In genomic region chr1:64513557-64513956, GRCh38 we compare ENCODE assay signal across 15 cellular contexts. TPM values are rescaled to one million over a fixed set of nuclear protein-coding genes. Genes with fewer than 3 reads are reported as not detected.
DNase-seq lines count a peak whose midpoint lies in the region; ATAC-seq and TF ChIP-seq lines count a peak whose summit lies in the region.
"Had no signal": no experiment of that assay in that cellular context is flagged by ENCODE, and none has a peak within 500 bp of the region (broad histone marks: within the 10 kb centered on the region; RNA-seq: fewer than 3 reads in every experiment).

No MANE protein-coding gene starts in this region.

- peak overlapping the region; percentile 98 for H3K27ac Mint-ChIP-seq in nephron progenitor cell
- H3K27ac Mint-ChIP-seq: natural killer cell had no signal

- H3K9me3 ChIP-seq in tibial artery (no peaks in the 10 kb centered on the region), upper lobe of left lung (no peaks in the 10 kb centered on the region)
- H3K9me3 ChIP-seq: colonic mucosa had no signal

- H3K36me3 Mint-ChIP-seq in nephron progenitor cell (ENCODE audit: low read depth): no peaks in the 10 kb centered on the region
- H3K36me3 Mint-ChIP-seq: natural killer cell had no signal

- H3K27me3 Mint-ChIP-seq in nephron progenitor cell (ENCODE audit: low read depth, poor library complexity): no peaks in the 10 kb centered on the region

- H3K36me3 ChIP-seq in tibial artery: no peaks in the 10 kb centered on the region
- H3K36me3 ChIP-seq in upper lobe of left lung: no peaks in the 10 kb centered on the region
- H3K36me3 ChIP-seq: colonic mucosa had no signal

- H3K4me1 ChIP-seq in tibial artery: peaks cover 0 to 53% (median 33%) of the 10 kb centered on the region in 4 donors
- H3K4me1 ChIP-seq in upper lobe of left lung: peaks cover 40 to 64% (median 59%) of the 10 kb centered on the region in 4 donors
- H3K4me1 ChIP-seq in foreskin keratinocyte: peaks cover 9% of the 10 kb centered on the region
- H3K4me1 ChIP-seq: colonic mucosa had no signal

- peak overlapping the region; percentile 8 for H3K4me3 Mint-ChIP-seq in nephron progenitor cell
- H3K4me3 Mint-ChIP-seq: natural killer cell had no signal

- H3K4me3 ChIP-seq in dorsolateral prefrontal cortex: no peak overlapping the region
- no peak overlapping the region for H3K4me3 ChIP-seq in tibial artery
- no peak overlapping the region for H3K4me3 ChIP-seq in upper lobe of left lung
- H3K4me3 ChIP-seq: colonic mucosa had no signal

- intact Hi-C loops in dorsolateral prefrontal cortex (cut with DNase I) (no loop called here), tibial artery (cut with DNase I; ENCODE audit: low total_unique reads) (no loop called here)

- H3K27ac ChIP-seq in dorsolateral prefrontal cortex (peak overlapping the region in 48 of 59 donors; percentile 2 to 78 (median 41)), tibial artery (peak overlapping the region; percentile 59 to 60), upper lobe of left lung (peak overlapping the region in 2 of 4 donors; percentile 47 to 70), foreskin keratinocyte (no peak overlapping the region)
- H3K27ac ChIP-seq: colonic mucosa, KMS-11 had no signal

- no peak for TF ChIP-seq POLR2A in upper lobe of left lung (IDR thresholded peaks at IDR 0.05)

- TF ChIP-seq EP300 in upper lobe of left lung (IDR thresholded peaks at IDR 0.05): no peak

- no peaks in the 10 kb centered on the region for H3K27me3 ChIP-seq in dorsolateral prefrontal cortex
- H3K27me3 ChIP-seq in tibial artery: no peaks in the 10 kb centered on the region
- H3K27me3 ChIP-seq in upper lobe of left lung: no peaks in the 10 kb centered on the region
- no peaks in the 10 kb centered on the region for H3K27me3 ChIP-seq in foreskin keratinocyte
- H3K27me3 ChIP-seq: colonic mucosa had no signal

- H3K4me1 Mint-ChIP-seq in nephron progenitor cell: peaks cover 88% of the 10 kb centered on the region
- H3K4me1 Mint-ChIP-seq: natural killer cell had no signal

- ATAC-seq in upper lobe of left lung (ENCODE audit: low FRiP score in 2 of 2) (no peak), foreskin keratinocyte (no peak)
- ATAC-seq: esophagus mucosa, natural killer cell had no signal

- DNase-seq in NCI-H69 (lab: John Stamatoyannopoulos, UW) (peak; percentile 58), dorsolateral prefrontal cortex (no peak), nephron progenitor cell (no peak), tibial artery (no peak), NCI-H524 treated with DMSO at 0.1 percent for 48 hours (lab: John Stamatoyannopoulos, UW) (no peak), upper lobe of left lung (no peak), foreskin keratinocyte (no peak)
- DNase-seq: amygdala; colonic mucosa; natural killer cell; NCI-H1436; stimulated activated CD4-positive, alpha-beta T cell treated with anti-CD3 and anti-CD28 coated beads, Interleukin-4, amount 100 ng/mL, for 24 hours had no signal

- no peaks in the 10 kb centered on the region for H3K9me3 Mint-ChIP-seq in nephron progenitor cell
- H3K9me3 Mint-ChIP-seq: natural killer cell had no signal

- TF ChIP-seq CTCF in dorsolateral prefrontal cortex (IDR thresholded peaks at IDR 0.05 in 54 of 56, conservative IDR thresholded peaks at IDR 0.05 in 2 of 56; ENCODE audit: low read depth in 1 of 56, partially characterized antibody in 56 of 56) (no peak), nephron progenitor cell (IDR thresholded peaks at IDR 0.05) (no peak), tibial artery (IDR thresholded peaks at IDR 0.05) (no peak), upper lobe of left lung (IDR thresholded peaks at IDR 0.05) (no peak), foreskin keratinocyte (conservative IDR thresholded peaks at IDR 0.05) (no peak)

RNA-seq across cellular contexts. Expression of gene CACHD1, which starts 43.6 kb away (rescaled TPM):
- total RNA-seq in dorsolateral prefrontal cortex (10 to 100 TPM; 11.3 to 40.6 (median 20.3) TPM), upper lobe of left lung (10 to 100 TPM in 5 of 6 donors, 1 to 10 TPM in 1; 7.3 to 26.3 (median 22.9) TPM), foreskin keratinocyte (3.9 and 4.0 TPM in 2 replicates)
- polyA plus RNA-seq in foreskin keratinocyte: 0.81 and 0.90 TPM in 2 replicates
- total RNA-seq: natural killer cell, OCI-LY7 had no signal
